In the genomic region with DNA sequence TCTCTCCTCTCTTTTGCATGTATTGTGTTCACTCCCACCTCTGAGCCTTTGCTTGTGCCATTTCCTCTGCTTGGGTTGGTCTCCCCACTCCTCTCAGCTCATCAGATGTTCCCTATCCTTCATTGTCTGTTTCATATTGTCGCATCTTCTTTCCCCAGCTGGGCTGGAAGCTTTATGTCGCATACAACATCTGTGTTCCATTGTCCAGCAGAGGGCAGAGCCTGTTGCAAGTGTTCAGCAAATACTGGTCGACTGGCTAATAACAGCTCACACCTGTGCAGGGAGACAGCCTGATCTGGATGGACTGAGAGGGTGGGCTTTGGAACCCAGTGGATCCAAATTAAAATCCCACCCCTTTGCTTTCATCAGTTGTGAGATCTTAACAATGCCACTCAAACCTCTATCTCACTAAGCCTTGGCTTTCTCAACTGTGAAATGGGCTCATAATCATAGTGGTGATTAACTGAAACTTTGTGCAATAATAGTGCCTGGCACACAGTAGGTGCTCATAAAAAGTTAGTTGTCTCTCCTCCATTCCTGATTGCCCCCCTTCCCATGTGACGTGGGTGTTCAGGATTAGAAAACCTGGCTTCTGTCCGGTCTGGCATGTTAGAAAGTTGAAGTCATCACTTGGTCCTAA, we compare ENCODE assay signal across 8 cellular contexts.
DNase-seq lines count a peak whose midpoint lies in the region; ATAC-seq and TF ChIP-seq lines count a peak whose summit lies in the region.

No MANE protein-coding gene starts in this region.

- H3K9me3 Mint-ChIP-seq in endothelial cell (ENCODE audit: unreplicated experiment): no peaks in the 10 kb centered on the region

- no peak for ATAC-seq in HG02938 (IDR thresholded peaks at IDR 0.05; ENCODE audit: unreplicated experiment)

- H3K4me3 Mint-ChIP-seq in endothelial cell (ENCODE audit: unreplicated experiment): no peak overlapping the region

- H3K27me3 Mint-ChIP-seq in endothelial cell (ENCODE audit: unreplicated experiment): peaks cover 2% of the 10 kb centered on the region

- H3K4me3 ChIP-seq in retinal pigment epithelial cell (ENCODE audit: low read length): no peak overlapping the region

- TF ChIP-seq CTCF in endothelial cell (IDR thresholded peaks at IDR 0.05; ENCODE audit: unreplicated experiment) (peak; percentile 37), retinal pigment epithelial cell (conservative IDR thresholded peaks at IDR 0.05; ENCODE audit: low read depth, low read length) (peak; percentile 41)

- H3K36me3 Mint-ChIP-seq in endothelial cell (ENCODE audit: low read depth, unreplicated experiment): peaks cover 13% of the 10 kb centered on the region

- DNase-seq in NCI-H82 (lab: John Stamatoyannopoulos, UW): peak; percentile 50
- DNase-seq in NCI-H82 treated with DMSO at 0.1 percent for 48 hours (lab: John Stamatoyannopoulos, UW; ENCODE audit: unreplicated experiment): no peak
- peak; percentile 38 for DNase-seq in MV-4-11 (lab: John Stamatoyannopoulos, UW)
- no peak for DNase-seq in endothelial cell (ENCODE audit: low spot score)
- no peak for DNase-seq in retinal pigment epithelial cell (ENCODE audit: low read depth)
- DNase-seq in stimulated activated CD4-positive, alpha-beta T cell treated with anti-CD3 and anti-CD28 coated beads, Interleukin-2, amount 100 ng/mL, for 48 hours: no peak
- no peak for DNase-seq in dedifferentiated amniotic fluid mesenchymal stem cell (ENCODE audit: extremely low spot score)

- no peak overlapping the region for H3K27ac Mint-ChIP-seq in endothelial cell (ENCODE audit: unreplicated experiment)

- no peaks in the 10 kb centered on the region for H3K4me1 Mint-ChIP-seq in endothelial cell (ENCODE audit: unreplicated experiment)

Comparison
In these comparisons a context has a peak if more than half of its experiments do, and no peak if none do; other contexts are left out.
1. DNase-seq: peak in NCI-H82 (single experiment) and MV-4-11 (single experiment); none in NCI-H82 treated with DMSO at 0.1 percent for 48 hours (single experiment), endothelial cell (single experiment), retinal pigment epithelial cell (single experiment), stimulated activated CD4-positive, alpha-beta T cell treated with anti-CD3 and anti-CD28 coated beads, Interleukin-2, amount 100 ng/mL, for 48 hours (0 of 2) and dedifferentiated amniotic fluid mesenchymal stem cell (single experiment).